ENCODE assay signal across 27 cellular contexts in the genomic region with DNA sequence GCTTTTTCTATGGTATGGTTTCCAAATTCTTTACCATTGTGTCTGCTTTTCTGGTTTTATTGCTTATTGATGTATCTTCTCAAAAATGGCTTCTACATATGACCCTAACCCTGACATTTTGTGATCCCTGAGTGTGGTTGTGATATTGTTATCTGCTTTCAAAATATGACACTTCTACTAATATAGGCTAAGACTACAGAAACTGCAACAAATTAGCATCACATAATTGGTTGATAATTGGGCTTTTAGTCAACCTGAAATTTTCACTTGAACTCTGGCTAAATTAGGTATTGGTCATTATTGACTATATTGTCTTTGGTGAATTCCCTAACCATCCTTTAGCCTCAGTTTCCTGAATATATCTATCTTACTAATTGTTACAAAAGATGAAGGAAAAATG.
"Had no signal": no experiment of that assay in that cellular context is flagged by ENCODE, and none has a peak within 500 bp of the region (broad histone marks: within the 10 kb centered on the region; RNA-seq: fewer than 3 reads in every experiment).

No MANE protein-coding gene starts in this region.

- H3K4me1 Mint-ChIP-seq: endodermal cell had no signal

- H3K9me3 Mint-ChIP-seq: dendritic cell treated with granulocyte-macrophage colony-stimulating factor and Interleukin-4, amounts not matched to agents 40 ng/mL and 50 ng/mL, for 4 days; endodermal cell had no signal

- H3K36me3 ChIP-seq: colonic mucosa, esophagus muscularis mucosa, esophagus squamous epithelium, gastrocnemius medialis, gastroesophageal sphincter, heart left ventricle, heart right ventricle had no signal

- H3K4me3 ChIP-seq: colonic mucosa, coronary artery, dorsolateral prefrontal cortex, esophagus muscularis mucosa, esophagus squamous epithelium, gastrocnemius medialis, gastroesophageal sphincter, heart left ventricle, heart right ventricle had no signal

- ATAC-seq: effector memory CD8-positive, alpha-beta T cell; esophagus mucosa; foreskin keratinocyte; gastrocnemius medialis; gastroesophageal sphincter; heart left ventricle; heart right ventricle had no signal

- H3K4me3 Mint-ChIP-seq: dendritic cell treated with granulocyte-macrophage colony-stimulating factor and Interleukin-4, amounts not matched to agents 40 ng/mL and 50 ng/mL, for 4 days; effector memory CD8-positive, alpha-beta T cell; endodermal cell had no signal

- H3K9me3 ChIP-seq: colonic mucosa, esophagus muscularis mucosa, esophagus squamous epithelium, gastrocnemius medialis, gastroesophageal sphincter, heart left ventricle, heart right ventricle had no signal

- H3K4me1 ChIP-seq: colonic mucosa, esophagus muscularis mucosa, esophagus squamous epithelium, foreskin keratinocyte, gastrocnemius medialis, gastroesophageal sphincter, heart left ventricle, heart right ventricle had no signal

- H3K27me3 Mint-ChIP-seq: dendritic cell treated with granulocyte-macrophage colony-stimulating factor and Interleukin-4, amounts not matched to agents 40 ng/mL and 50 ng/mL, for 4 days; effector memory CD8-positive, alpha-beta T cell had no signal

- FAIRE-seq: endometrium, endothelial cell of umbilical vein had no signal

- H3K27me3 ChIP-seq: colonic mucosa, dorsolateral prefrontal cortex, esophagus muscularis mucosa, esophagus squamous epithelium, foreskin keratinocyte, gastrocnemius medialis, gastroesophageal sphincter, heart left ventricle, heart right ventricle had no signal

- DNase-seq: colonic mucosa; cortex of kidney; dermis blood vessel endothelial cell; dorsolateral prefrontal cortex; effector CD4-positive, alpha-beta T cell; effector CD8-positive, alpha-beta T cell; effector memory CD4-positive, alpha-beta T cell; effector memory CD8-positive, alpha-beta T cell; endodermal cell; erythroblast; esophagus squamous epithelium; foreskin fibroblast; foreskin keratinocyte; foreskin melanocyte; gastrocnemius medialis; glutamatergic neuron; head of caudate nucleus; heart left ventricle; heart right ventricle had no signal

- H3K27ac Mint-ChIP-seq: dendritic cell treated with granulocyte-macrophage colony-stimulating factor and Interleukin-4, amounts not matched to agents 40 ng/mL and 50 ng/mL, for 4 days; effector memory CD8-positive, alpha-beta T cell; endodermal cell had no signal

- H3K27ac ChIP-seq: colonic mucosa, coronary artery, dorsolateral prefrontal cortex, epithelial cell of prostate, esophagus muscularis mucosa, esophagus squamous epithelium, foreskin keratinocyte, gastrocnemius medialis, gastroesophageal sphincter, heart left ventricle, heart right ventricle had no signal
